8 cellular contexts compared by ENCODE assay signal in the genomic region with DNA sequence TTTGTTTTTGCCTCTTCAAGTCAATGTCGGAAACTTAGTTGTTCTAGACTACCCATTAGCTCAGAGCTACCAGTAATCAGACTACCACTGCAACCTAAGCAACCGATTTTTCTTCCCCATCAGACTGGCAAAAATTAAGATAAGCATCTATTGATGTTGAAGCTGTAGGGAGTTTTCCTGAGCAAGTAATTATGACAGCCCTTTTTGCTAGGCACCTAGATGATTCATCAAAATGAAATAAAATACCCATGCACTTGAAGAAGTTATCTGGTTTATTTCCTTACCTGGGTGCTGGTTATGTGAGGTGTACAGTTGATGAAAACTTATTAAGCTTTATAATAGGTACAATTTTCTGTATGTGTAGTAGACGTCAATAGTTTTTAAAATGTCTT. TPM values are rescaled to one million over a fixed set of nuclear protein-coding genes. Genes with fewer than 3 reads are reported as not detected.
A peak's percentile ranks its signal among the peaks of the same experiment; 100 is the strongest.
DNase-seq lines count a peak whose midpoint lies in the region; ATAC-seq, FAIRE-seq and TF ChIP-seq lines count a peak whose summit lies in the region.

No MANE protein-coding gene starts in this region.

- TF ChIP-seq CTCF in AG04449 (IDR thresholded peaks at IDR 0.05; ENCODE audit: insufficient read depth, low read length, missing control alignments): no peak
- no peak for TF ChIP-seq CTCF in bronchial epithelial cell (IDR thresholded peaks at IDR 0.05; ENCODE audit: insufficient read depth, low read length, severe bottlenecking)

- H3K4me3 ChIP-seq in AG04449 (ENCODE audit: low read depth, low read length): peak overlapping the region; percentile 89
- peak overlapping the region; percentile 79 for H3K4me3 ChIP-seq in HUES48 (ENCODE audit: low read depth, low read length)
- H3K4me3 ChIP-seq in bronchial epithelial cell (ENCODE audit: low read depth, low read length): peak overlapping the region; percentile 79
- peak overlapping the region; percentile 76 to 85 for H3K4me3 ChIP-seq in muscle layer of duodenum (ENCODE audit: low read depth in 1 of 2, low read length in 2 of 2)

- DNase-seq in AG04449 (ENCODE audit: low read depth, low spot score): no peak
- peak; percentile 51 for DNase-seq in bronchial epithelial cell (ENCODE audit: low read depth)
- no peak for DNase-seq in stimulated activated CD4-positive, alpha-beta T cell treated with anti-CD3 and anti-CD28 coated beads, Interleukin-15, amount 100 ng/mL, for 24 hours
- DNase-seq in DMS114 treated with DMSO at 0.1 percent for 48 hours (lab: John Stamatoyannopoulos, UW; ENCODE audit: unreplicated experiment): no peak
- DNase-seq in head of caudate nucleus: no peak

- H3K27me3 ChIP-seq in HUES48 (ENCODE audit: control insufficient read depth, insufficient read depth, low read length) (no peaks in the 10 kb centered on the region), bronchial epithelial cell (ENCODE audit: control insufficient read depth, insufficient read depth, low read length) (no peaks in the 10 kb centered on the region), muscle layer of duodenum (ENCODE audit: low read depth, low read length) (no peaks in the 10 kb centered on the region)

- peaks cover 20% of the 10 kb centered on the region for H3K36me3 ChIP-seq in HUES48 (ENCODE audit: control insufficient read depth, insufficient read depth, low read length)
- H3K36me3 ChIP-seq in bronchial epithelial cell (ENCODE audit: control insufficient read depth, insufficient read depth, low read length): peaks cover 4% of the 10 kb centered on the region
- H3K36me3 ChIP-seq in muscle layer of duodenum (ENCODE audit: control insufficient read depth in 1 of 2, insufficient read depth in 2 of 2, low read length in 2 of 2): peaks cover 0 to 14% of the 10 kb centered on the region in 2 donors

- FAIRE-seq in bronchial epithelial cell (lab: Jason Lieb, UNC): no peak

- no peaks in the 10 kb centered on the region for H3K9me3 ChIP-seq in HUES48 (ENCODE audit: control insufficient read depth, insufficient read depth, low read length)
- H3K9me3 ChIP-seq in muscle layer of duodenum (ENCODE audit: control insufficient read depth in 1 of 2, low read length in 2 of 2): no peaks in the 10 kb centered on the region

- CTCF ChIA-PET in AG04449 (lab: Yijun Ruan, JAX): interaction anchor here (1.6 kb wide), 1 partner anchor 306 kb away, joined by 4 read pairs; no protein-coding TSS in a partner anchor

- ATAC-seq in GM19324 (IDR thresholded peaks at IDR 0.05; ENCODE audit: low FRiP score, unreplicated experiment): no peak

- intact Hi-C loops in head of caudate nucleus (cut with DNase I): no loop called here

- H3K4me1 ChIP-seq in HUES48 (ENCODE audit: control insufficient read depth, insufficient read depth, low read length) (peaks cover 3% of the 10 kb centered on the region; the same call in 1 of the 2 replicates), muscle layer of duodenum (ENCODE audit: control insufficient read depth in 1 of 2, insufficient read depth in 2 of 2, low read length in 2 of 2) (peaks cover 0 to 8% of the 10 kb centered on the region in 2 donors)

- H3K27ac ChIP-seq in HUES48 (ENCODE audit: low read depth, low read length) (no peak overlapping the region), muscle layer of duodenum (ENCODE audit: low read length) (no peak overlapping the region)

- POLR2A ChIA-PET in AG04449 (lab: Yijun Ruan, JAX): no interaction called here

- peak overlapping the region; percentile 78 for H3K9ac ChIP-seq in HUES48 (ENCODE audit: low read depth, low read length)

RNA-seq across cellular contexts. Expression of gene COMMD4, which starts 0.6 kb away (rescaled TPM):
- total RNA-seq in bronchial epithelial cell: 41.3 and 63.9 TPM in 2 replicates

RNA-seq across cellular contexts. Expression of gene NEIL1, which starts 11.5 kb away (rescaled TPM):
- 6.1 and 6.6 TPM in 2 replicates for total RNA-seq in bronchial epithelial cell

RNA-seq across cellular contexts. Expression of gene MAN2C1, which starts 33.1 kb away (rescaled TPM):
- 81.4 and 102 TPM in 2 replicates for total RNA-seq in bronchial epithelial cell

RNA-seq across cellular contexts. Expression of gene GOLGA6D, which starts 52.7 kb away (rescaled TPM):
- not detected in 2 replicates for total RNA-seq in bronchial epithelial cell
